In the genomic region with DNA sequence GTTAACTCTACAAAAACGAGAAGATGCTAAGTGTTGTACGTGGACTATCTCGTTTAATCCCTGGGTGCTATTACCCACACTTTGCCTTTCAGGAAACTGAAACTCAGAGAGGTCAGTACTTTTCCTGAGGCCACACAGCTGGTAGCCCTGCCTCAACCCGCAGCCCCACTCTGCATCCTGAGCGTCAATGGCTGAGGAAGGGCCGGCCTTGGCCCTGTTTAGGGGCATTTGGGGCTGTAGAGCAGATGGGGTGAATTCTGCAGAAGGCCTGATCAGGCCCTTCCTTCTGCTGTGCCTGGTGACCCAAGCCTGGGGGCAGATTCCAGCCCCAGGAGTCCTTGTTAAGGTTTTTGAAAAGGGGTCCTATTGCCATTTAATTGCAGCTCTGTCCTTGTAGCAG, we compare ENCODE assay signal across 26 cellular contexts. TPM values are rescaled to one million over a fixed set of nuclear protein-coding genes. Genes with fewer than 3 reads are reported as not detected.
DNase-seq lines count a peak whose midpoint lies in the region; ATAC-seq and TF ChIP-seq lines count a peak whose summit lies in the region.
"Had no signal": no experiment of that assay in that cellular context is flagged by ENCODE, and none has a peak within 500 bp of the region (broad histone marks: within the 10 kb centered on the region; RNA-seq: fewer than 3 reads in every experiment).

No MANE protein-coding gene starts in this region.

- WGBS in neuronal stem cell (ENCODE audit: extremely low coverage in 2 of 2, insufficient read length in 2 of 2, insufficient replicate concordance in 1 of 2), 2 donors: no CpG with 5 or more reads among the region's 6 CpGs

- H3K36me3 ChIP-seq in neuronal stem cell (replicated peaks in 1 of 2; ENCODE audit: control insufficient read depth in 2 of 2, insufficient read depth in 2 of 2, low read length in 2 of 2) (no peaks in the 10 kb centered on the region), thoracic aorta (no peaks in the 10 kb centered on the region)
- H3K36me3 ChIP-seq: BLaER1 treated with 17β-estradiol and CSF1 and Interleukin-3, amounts not matched to agents 10 nM and 100 nM; HAP-1 had no signal

- H2BK120ac ChIP-seq in neuronal stem cell (ENCODE audit: low read depth, low read length): no peak overlapping the region

- H3K4ac ChIP-seq in neuronal stem cell (ENCODE audit: low read length): no peak overlapping the region

- H3K4me1 Mint-ChIP-seq in activated T-cell treated with anti-CD3 and anti-CD28 coated beads, Interleukin-2, amount 50 U/mL, for 24 hours (ENCODE audit: low read depth): peaks cover 52% of the 10 kb centered on the region
- peaks cover 4% of the 10 kb centered on the region for H3K4me1 Mint-ChIP-seq in activated T-helper 17 cell treated with anti-CD3 and anti-CD28 coated beads, Interleukin-2, amount 50 U/mL, for 72 hours

- no peak overlapping the region for H3K4me3 ChIP-seq in neuronal stem cell (ENCODE audit: low read length in 2 of 2)
- H3K4me3 ChIP-seq in thoracic aorta: no peak overlapping the region
- H3K4me3 ChIP-seq: BLaER1 treated with 17β-estradiol and CSF1 and Interleukin-3, amounts not matched to agents 10 nM and 100 nM; GM23338; HAP-1 had no signal

- no peak overlapping the region for H2AK5ac ChIP-seq in neuronal stem cell (ENCODE audit: low read depth, low read length)

- H3K4me2 ChIP-seq in neuronal stem cell (ENCODE audit: insufficient read depth, low read length, poor library complexity, severe bottlenecking): no peak overlapping the region
- H3K4me2 ChIP-seq: BLaER1 treated with 17β-estradiol and CSF1 and Interleukin-3, amounts not matched to agents 10 nM and 100 nM; GM23338 had no signal

- peaks cover 0 to 55% (median 0%) of the 10 kb centered on the region in 3 experiments for H3K27me3 ChIP-seq in neuronal stem cell (ENCODE audit: control insufficient read depth in 3 of 3, insufficient read depth in 3 of 3, low read depth in 1 of 3, low read length in 3 of 3)
- H3K27me3 ChIP-seq in thoracic aorta (replicated peaks; ENCODE audit: insufficient read depth): no peaks in the 10 kb centered on the region

- no peak overlapping the region for H2BK12ac ChIP-seq in neuronal stem cell (ENCODE audit: low read length)

- TF ChIP-seq CTCF in thoracic aorta (IDR thresholded peaks at IDR 0.05): no peak

- no peaks in the 10 kb centered on the region for H3K36me3 Mint-ChIP-seq in activated T-cell treated with anti-CD3 and anti-CD28 coated beads, Interleukin-2, amount 50 U/mL, for 24 hours (ENCODE audit: low read depth)
- no peaks in the 10 kb centered on the region for H3K36me3 Mint-ChIP-seq in activated T-helper 17 cell treated with anti-CD3 and anti-CD28 coated beads, Interleukin-2, amount 50 U/mL, for 72 hours (ENCODE audit: low read depth)
- H3K36me3 Mint-ChIP-seq: CD4-positive, alpha-beta memory T cell had no signal

- H3K79me1 ChIP-seq in neuronal stem cell (ENCODE audit: low read depth, low read length): no peaks in the 10 kb centered on the region

- DNase-seq in activated T-cell treated with anti-CD3 and anti-CD28 coated beads, Interleukin-2, amount 50 U/mL, for 24 hours: no peak
- DNase-seq in activated T-cell treated with anti-CD3 and anti-CD28 coated beads, Interleukin-2, amount 50 U/mL, for 48 hours: no peak
- DNase-seq in neuronal stem cell (ENCODE audit: low spot score) (no peak), thoracic aorta (ENCODE audit: low spot score) (no peak)
- DNase-seq: 8988T; Caco-2; CD4-positive, alpha-beta memory T cell; DND-41; Kasumi-1; NCI-H1417; NCI-H187; NCI-H446; NCI-H526; PC-3; Right ventricle myocardium superior had no signal

- no peak overlapping the region for H3K9ac ChIP-seq in neuronal stem cell (ENCODE audit: low read depth, low read length, poor library complexity)
- H3K9ac ChIP-seq: BLaER1 treated with 17β-estradiol and CSF1 and Interleukin-3, amounts not matched to agents 10 nM and 100 nM had no signal

- no peak overlapping the region for H2AFZ ChIP-seq in neuronal stem cell (ENCODE audit: low read length)
- H2AFZ ChIP-seq: GM23338 had no signal

- H2BK15ac ChIP-seq in neuronal stem cell (ENCODE audit: low read length): no peak overlapping the region

- no peaks in the 10 kb centered on the region for H3K27me3 Mint-ChIP-seq in activated T-cell treated with anti-CD3 and anti-CD28 coated beads, Interleukin-2, amount 50 U/mL, for 24 hours
- no peaks in the 10 kb centered on the region for H3K27me3 Mint-ChIP-seq in activated T-helper 17 cell treated with anti-CD3 and anti-CD28 coated beads, Interleukin-2, amount 50 U/mL, for 72 hours
- H3K27me3 Mint-ChIP-seq: CD4-positive, alpha-beta memory T cell had no signal

- H3K9me3 ChIP-seq in neuronal stem cell (replicated peaks in 1 of 2; ENCODE audit: control insufficient read depth in 2 of 2, insufficient read depth in 1 of 2, low read depth in 1 of 2, low read length in 2 of 2) (no peaks in the 10 kb centered on the region), thoracic aorta (no peaks in the 10 kb centered on the region)
- H3K9me3 ChIP-seq: BLaER1 treated with 17β-estradiol and CSF1 and Interleukin-3, amounts not matched to agents 10 nM and 100 nM; Caco-2; HAP-1 had no signal

- no peak overlapping the region for H3K23ac ChIP-seq in neuronal stem cell (ENCODE audit: low read depth, low read length, poor library complexity)

- no peak overlapping the region for H3K14ac ChIP-seq in neuronal stem cell (ENCODE audit: low read length)

- H4K8ac ChIP-seq in neuronal stem cell (ENCODE audit: low read depth, low read length): no peak overlapping the region

- H3K27ac Mint-ChIP-seq in activated T-cell treated with anti-CD3 and anti-CD28 coated beads, Interleukin-2, amount 50 U/mL, for 24 hours: peak overlapping the region; percentile 14
- H3K27ac Mint-ChIP-seq in activated T-helper 17 cell treated with anti-CD3 and anti-CD28 coated beads, Interleukin-2, amount 50 U/mL, for 72 hours: peak overlapping the region; percentile 50
- H3K27ac Mint-ChIP-seq: CD4-positive, alpha-beta memory T cell; GM23338 had no signal

- no peaks in the 10 kb centered on the region for H3K9me3 Mint-ChIP-seq in activated T-cell treated with anti-CD3 and anti-CD28 coated beads, Interleukin-2, amount 50 U/mL, for 24 hours
- H3K9me3 Mint-ChIP-seq in activated T-helper 17 cell treated with anti-CD3 and anti-CD28 coated beads, Interleukin-2, amount 50 U/mL, for 72 hours: no peaks in the 10 kb centered on the region
- H3K9me3 Mint-ChIP-seq: GM23338 had no signal

- H3K27ac ChIP-seq in neuronal stem cell (replicated peaks; ENCODE audit: low read length): no peak overlapping the region
- H3K27ac ChIP-seq in thoracic aorta: peak overlapping the region; percentile 89
- H3K27ac ChIP-seq: BLaER1 treated with 17β-estradiol and CSF1 and Interleukin-3, amounts not matched to agents 10 nM and 100 nM had no signal

- H4K91ac ChIP-seq in neuronal stem cell (ENCODE audit: low read depth, low read length, poor library complexity): no peak overlapping the region

- no peak for ATAC-seq in activated T-helper 17 cell treated with anti-CD3 and anti-CD28 coated beads, Interleukin-2, amount 50 U/mL, for 72 hours (replicated peaks)
- ATAC-seq in thoracic aorta (ENCODE audit: insufficient number of reproducible peaks, low FRiP score, low read depth) (no peak), HG02840 (IDR thresholded peaks at IDR 0.05; ENCODE audit: low FRiP score, unreplicated experiment) (no peak), HG03045 (IDR thresholded peaks at IDR 0.05; ENCODE audit: unreplicated experiment) (no peak), HG03039 (IDR thresholded peaks at IDR 0.05; ENCODE audit: unreplicated experiment) (no peak)
- ATAC-seq: GM23338, PC-3 had no signal

- H2BK5ac ChIP-seq in neuronal stem cell (ENCODE audit: low read length): no peak overlapping the region

- H3K4me1 ChIP-seq in neuronal stem cell (ENCODE audit: control insufficient read depth in 2 of 2, insufficient read depth in 1 of 2, low read depth in 1 of 2, low read length in 2 of 2): peaks cover 0 to 11% of the 10 kb centered on the region in 2 donors
- peaks cover 15 to 39% of the 10 kb centered on the region in 2 donors for H3K4me1 ChIP-seq in thoracic aorta (ENCODE audit: control insufficient read depth in 1 of 2, low read depth in 2 of 2)
- H3K4me1 ChIP-seq: Caco-2, HAP-1 had no signal

- peak overlapping the region; percentile 15 for H3K18ac ChIP-seq in neuronal stem cell (ENCODE audit: low read length)

- H3K4me3 Mint-ChIP-seq in activated T-cell treated with anti-CD3 and anti-CD28 coated beads, Interleukin-2, amount 50 U/mL, for 24 hours: no peak overlapping the region
- H3K4me3 Mint-ChIP-seq in activated T-helper 17 cell treated with anti-CD3 and anti-CD28 coated beads, Interleukin-2, amount 50 U/mL, for 72 hours: no peak overlapping the region
- H3K4me3 Mint-ChIP-seq: CD4-positive, alpha-beta memory T cell; GM23338 had no signal

RNA-seq across cellular contexts. Expression of gene CCDC197, which starts 3.7 kb away (rescaled TPM):
- under 1 TPM in 1 of 2 donors, not detected in 1; 0.37 TPM for total RNA-seq in activated T-helper 17 cell treated with anti-CD3 and anti-CD28 coated beads, Interleukin-2, amount 50 U/mL, for 72 hours
- polyA plus RNA-seq in neuronal stem cell (2013, experiment 1 of 2): not detected
- not detected for polyA plus RNA-seq in neuronal stem cell (2013, experiment 2 of 2)
- total RNA-seq in thoracic aorta: not detected
- total RNA-seq: Caco-2; CD4-positive, alpha-beta memory T cell; G401; GM23338; MCF 10A; PC-3; RPMI7951; SK-MEL-5 had no signal
- polyA plus RNA-seq: CD4-positive, alpha-beta memory T cell; GM23338 had no signal

RNA-seq across cellular contexts. Expression of gene ASB2, which starts 17.0 kb away (rescaled TPM):
- total RNA-seq in activated T-helper 17 cell treated with anti-CD3 and anti-CD28 coated beads, Interleukin-2, amount 50 U/mL, for 72 hours: 10 to 100 TPM; 48.5 to 68.7 TPM
- polyA plus RNA-seq in neuronal stem cell (2013, experiment 1 of 2): 0.43 TPM
- 0.50 TPM for polyA plus RNA-seq in neuronal stem cell (2013, experiment 2 of 2)
- 10 to 100 TPM; 47.2 to 48.3 TPM for total RNA-seq in thoracic aorta
- total RNA-seq: Caco-2, MCF 10A had no signal

RNA-seq across cellular contexts. Expression of gene OTUB2, which starts 32.8 kb away (rescaled TPM):
- total RNA-seq in activated T-helper 17 cell treated with anti-CD3 and anti-CD28 coated beads, Interleukin-2, amount 50 U/mL, for 72 hours: 10 to 100 TPM in 1 of 2 donors, 1 to 10 TPM in 1; 6.3 to 11.0 TPM
- polyA plus RNA-seq in neuronal stem cell (2013, experiment 1 of 2): 5.1 TPM
- 5.0 TPM for polyA plus RNA-seq in neuronal stem cell (2013, experiment 2 of 2)
- total RNA-seq in thoracic aorta: under 1 TPM; 0.14 to 0.71 TPM

Comparison
In these comparisons a context has a peak if more than half of its experiments do, and no peak if none do; other contexts are left out.
1. RNA of gene OTUB2, which starts 32.8 kb away (total RNA-seq): 6.3 to 11.0 TPM in activated T-helper 17 cell treated with anti-CD3 and anti-CD28 coated beads, Interleukin-2, amount 50 U/mL, for 72 hours; 0.14 to 0.71 TPM in thoracic aorta; every median in the first group is over 4 times any median in the second.